ENCODE assay signal across 8 cellular contexts in genomic region chrX:12943592-12943991, GRCh38. TPM values are rescaled to one million over a fixed set of nuclear protein-coding genes. Genes with fewer than 3 reads are reported as not detected.
"Had no signal": no experiment of that assay in that cellular context is flagged by ENCODE, and none has a peak within 500 bp of the region (broad histone marks: within the 10 kb centered on the region; RNA-seq: fewer than 3 reads in every experiment).

No MANE protein-coding gene starts in this region.

RNA-seq across cellular contexts. Expression of gene TMSB4X, which starts 31.3 kb away (rescaled TPM):
- total RNA-seq: SK-MEL-5 had no signal

RNA-seq across cellular contexts. Expression of gene TLR8, which starts 37.2 kb away (rescaled TPM):
- total RNA-seq: OCI-LY7, PC-3, PC-9, RPMI7951, SJCRH30, SJSA1, SK-MEL-5 had no signal
- polyA plus RNA-seq: SK-N-SH had no signal
